ENCODE assay signal across 24 cellular contexts in genomic region chr1:205627956-205628355, GRCh38. TPM values are rescaled to one million over a fixed set of nuclear protein-coding genes. Genes with fewer than 3 reads are reported as not detected.
DNase-seq lines count a peak whose midpoint lies in the region; ATAC-seq, FAIRE-seq and TF ChIP-seq lines count a peak whose summit lies in the region.
"Had no signal": no experiment of that assay in that cellular context is flagged by ENCODE, and none has a peak within 500 bp of the region (broad histone marks: within the 10 kb centered on the region; RNA-seq: fewer than 3 reads in every experiment).

No MANE protein-coding gene starts in this region.

- CTCF ChIA-PET in Calu3 (lab: Charles Lee) = interaction anchor here (0.5 to 1.3 kb wide), 2 partner anchors 9 to 30 kb away, joined by 3 to 4 read pairs; no protein-coding TSS in a partner anchor
- CTCF ChIA-PET in activated CD4-positive, alpha-beta memory T cell treated with anti-CD3 and anti-CD28 coated beads, Interleukin-2, amount 10 ng/mL, durations not matched to agents 7 days and 5 days (lab: Charles Lee) = interaction anchor here (9.7 kb wide), 1 partner anchor 36 kb away, joined by 257 read pairs; no protein-coding TSS in a partner anchor

- H3K27me3 Mint-ChIP-seq in activated T-cell treated with anti-CD3 and anti-CD28 coated beads, Interleukin-2, amount 50 U/mL, for 24 hours = no peaks in the 10 kb centered on the region
- H3K27me3 Mint-ChIP-seq in Calu3 (ENCODE audit: unreplicated experiment) = no peaks in the 10 kb centered on the region
- H3K27me3 Mint-ChIP-seq in activated CD4-positive, alpha-beta memory T cell treated with anti-CD3 and anti-CD28 coated beads, Interleukin-2, amount 10 ng/mL, durations not matched to agents 7 days and 5 days = no peaks in the 10 kb centered on the region
- H3K27me3 Mint-ChIP-seq in naive B cell = no peaks in the 10 kb centered on the region

- peak overlapping the region; percentile 98 for H3K27ac Mint-ChIP-seq in activated T-cell treated with anti-CD3 and anti-CD28 coated beads, Interleukin-2, amount 50 U/mL, for 24 hours
- H3K27ac Mint-ChIP-seq in Calu3 (ENCODE audit: unreplicated experiment) (peak overlapping the region; percentile 97), naive B cell (peak overlapping the region in 4 of 6 donors; percentile 21 to 99 (median 82))
- H3K27ac Mint-ChIP-seq in activated CD4-positive, alpha-beta memory T cell treated with anti-CD3 and anti-CD28 coated beads, Interleukin-2, amount 10 ng/mL, durations not matched to agents 7 days and 5 days = peak overlapping the region; percentile 35

- WGBS in small intestine, 3 donors = 89 to 97% (median 95%) methylated on average over 8 of the region's 8 CpGs

- H3K4me3 ChIP-seq in small intestine (ENCODE audit: low read depth in 1 of 2, low read length in 2 of 2) = no peak overlapping the region
- H3K4me3 ChIP-seq: GM23248, PC-9, right atrium auricular region, thoracic aorta had no signal

- H3K4me3 Mint-ChIP-seq in activated T-cell treated with anti-CD3 and anti-CD28 coated beads, Interleukin-2, amount 50 U/mL, for 24 hours = peak overlapping the region; percentile 82
- H3K4me3 Mint-ChIP-seq in Calu3 (ENCODE audit: low read depth, unreplicated experiment) (no peak overlapping the region), naive B cell (peak overlapping the region in 2 of 8 donors; percentile 53 to 60)
- H3K4me3 Mint-ChIP-seq in activated CD4-positive, alpha-beta memory T cell treated with anti-CD3 and anti-CD28 coated beads, Interleukin-2, amount 10 ng/mL, durations not matched to agents 7 days and 5 days = no peak overlapping the region

- no peaks in the 10 kb centered on the region for H3K9me3 Mint-ChIP-seq in activated T-cell treated with anti-CD3 and anti-CD28 coated beads, Interleukin-2, amount 50 U/mL, for 24 hours
- H3K9me3 Mint-ChIP-seq in Calu3 (ENCODE audit: low read depth, unreplicated experiment) = no peaks in the 10 kb centered on the region
- H3K9me3 Mint-ChIP-seq in activated CD4-positive, alpha-beta memory T cell treated with anti-CD3 and anti-CD28 coated beads, Interleukin-2, amount 10 ng/mL, durations not matched to agents 7 days and 5 days = no peaks in the 10 kb centered on the region
- H3K9me3 Mint-ChIP-seq in naive B cell = no peaks in the 10 kb centered on the region
- H3K9me3 Mint-ChIP-seq: CD14-positive monocyte had no signal

- no peak for DNase-seq in activated T-cell treated with anti-CD3 and anti-CD28 coated beads, Interleukin-2, amount 50 U/mL, for 24 hours
- no peak for DNase-seq in activated T-cell treated with anti-CD3 and anti-CD28 coated beads for 4 hours
- no peak for DNase-seq in Calu3
- no peak for DNase-seq in activated CD4-positive, alpha-beta memory T cell treated with anti-CD3 and anti-CD28 coated beads, Interleukin-2, amount 10 ng/mL, durations not matched to agents 7 days and 5 days
- DNase-seq in naive B cell = no peak
- no peak for DNase-seq in small intestine
- DNase-seq in HTR-8/SVneo (ENCODE audit: insufficient read length, low spot score) = no peak
- DNase-seq: activated gamma-delta T cell; aorta; central memory CD4-positive, alpha-beta T cell; foreskin keratinocyte; GM23248; hippocampal formation; islet precursor cell; MV-4-11; NCI-H1694 treated with DMSO at 0.1 percent for 48 hours; PC-9; SIG-M5 had no signal

- no TSS peak for BruUV-seq in Calu3 (replicated peaks; lab: Mats Ljungman, UMichigan)

- intact Hi-C loops in Calu3 (cut with micrococcal nuclease; ENCODE audit: unreplicated experiment) = loop anchor here (2.0 kb wide), 1 partner anchor 27 kb away; no protein-coding TSS in a partner anchor

- no peak for FAIRE-seq in small intestine (lab: Jason Lieb, UNC)
- no peak for FAIRE-seq in HTR-8/SVneo (lab: Jason Lieb, UNC)
- FAIRE-seq: GM12892 had no signal

- H3K27ac ChIP-seq in small intestine (ENCODE audit: low read depth in 1 of 2, low read length in 1 of 2) = no peak overlapping the region
- H3K27ac ChIP-seq: foreskin keratinocyte, GM23248, HL-60, PC-9, right atrium auricular region, thoracic aorta had no signal

- H3K27me3 ChIP-seq in small intestine (ENCODE audit: control insufficient read depth in 2 of 2, insufficient read depth in 2 of 2, low read length in 2 of 2) = no peaks in the 10 kb centered on the region
- H3K27me3 ChIP-seq: foreskin keratinocyte, right atrium auricular region had no signal

- H3K4me1 ChIP-seq in small intestine (ENCODE audit: control insufficient read depth in 2 of 2, insufficient read depth in 1 of 2, low read depth in 1 of 2, low read length in 1 of 2) = peaks cover 0 to 2% of the 10 kb centered on the region in 2 donors

- POLR2A ChIA-PET in activated CD4-positive, alpha-beta memory T cell treated with anti-CD3 and anti-CD28 coated beads, Interleukin-2, amount 10 ng/mL, durations not matched to agents 7 days and 5 days (lab: Charles Lee) = interaction anchor here (6.1 kb wide), 1 partner anchor 35 kb away, joined by 165 read pairs; no protein-coding TSS in a partner anchor

- H3K4me1 Mint-ChIP-seq in activated T-cell treated with anti-CD3 and anti-CD28 coated beads, Interleukin-2, amount 50 U/mL, for 24 hours (ENCODE audit: low read depth) = peaks cover 72% of the 10 kb centered on the region
- H3K4me1 Mint-ChIP-seq in Calu3 (ENCODE audit: low read depth, unreplicated experiment) (peaks cover 35% of the 10 kb centered on the region), naive B cell (peaks cover 27 to 80% (median 64%) of the 10 kb centered on the region in 3 donors)
- peaks cover 54% of the 10 kb centered on the region for H3K4me1 Mint-ChIP-seq in activated CD4-positive, alpha-beta memory T cell treated with anti-CD3 and anti-CD28 coated beads, Interleukin-2, amount 10 ng/mL, durations not matched to agents 7 days and 5 days

- H3K36me3 Mint-ChIP-seq in activated T-cell treated with anti-CD3 and anti-CD28 coated beads, Interleukin-2, amount 50 U/mL, for 24 hours (ENCODE audit: low read depth) = peaks cover 70% of the 10 kb centered on the region
- peaks cover 70% of the 10 kb centered on the region for H3K36me3 Mint-ChIP-seq in Calu3 (ENCODE audit: insufficient read depth, unreplicated experiment)
- peaks cover 44% of the 10 kb centered on the region for H3K36me3 Mint-ChIP-seq in activated CD4-positive, alpha-beta memory T cell treated with anti-CD3 and anti-CD28 coated beads, Interleukin-2, amount 10 ng/mL, durations not matched to agents 7 days and 5 days (ENCODE audit: low read depth)
- no peaks in the 10 kb centered on the region for H3K36me3 Mint-ChIP-seq in naive B cell

- TF ChIP-seq CTCF in Calu3 (IDR thresholded peaks at IDR 0.05; ENCODE audit: unreplicated experiment) = no peak

- no peaks in the 10 kb centered on the region for H3K9me3 ChIP-seq in small intestine (ENCODE audit: control insufficient read depth, low read depth)
- H3K9me3 ChIP-seq: right atrium auricular region, thoracic aorta had no signal

- ATAC-seq in naive B cell (ENCODE audit: low read depth in 2 of 2) (no peak), HG02678 (IDR thresholded peaks at IDR 0.05; ENCODE audit: unreplicated experiment) (no peak)
- ATAC-seq: foreskin keratinocyte had no signal

- H3K36me3 ChIP-seq in small intestine (ENCODE audit: control insufficient read depth in 2 of 2, insufficient read depth in 2 of 2, low read length in 2 of 2) = peaks cover 0 to 2% of the 10 kb centered on the region in 2 donors
- H3K36me3 ChIP-seq: thoracic aorta had no signal

RNA-seq across cellular contexts. Expression of gene ELK4, which starts 3.9 kb away (rescaled TPM):
- total RNA-seq in Calu3 (2022) = 110 and 122 TPM in 2 replicates
- 10 to 100 TPM; 80.6 to 83.0 TPM for total RNA-seq in activated CD4-positive, alpha-beta memory T cell treated with anti-CD3 and anti-CD28 coated beads, Interleukin-2, amount 10 ng/mL, durations not matched to agents 7 days and 5 days
- 10 to 100 TPM in 1 of 6 donors, 1 to 10 TPM in 5; 4.8 to 10.2 (median 6.0) TPM for polyA plus RNA-seq in naive B cell (ENCODE audit: low read depth in 6 of 6)
- polyA plus RNA-seq in small intestine = 1 to 10 TPM; 2.7 to 6.0 (median 3.0) TPM

RNA-seq across cellular contexts. Expression of gene SLC45A3, which starts 52.4 kb away (rescaled TPM):
- total RNA-seq in Calu3 (2022) = 27.5 and 29.1 TPM in 2 replicates
- under 1 TPM in 1 of 2 experiments, not detected in 1; 0.18 TPM for total RNA-seq in activated CD4-positive, alpha-beta memory T cell treated with anti-CD3 and anti-CD28 coated beads, Interleukin-2, amount 10 ng/mL, durations not matched to agents 7 days and 5 days
- polyA plus RNA-seq in naive B cell (ENCODE audit: low read depth in 6 of 6) = 1 to 10 TPM in 5 of 6 donors, under 1 TPM in 1; 0.96 to 5.4 (median 4.0) TPM
- 1 to 10 TPM; 1.1 to 8.5 (median 1.3) TPM for polyA plus RNA-seq in small intestine

Comparison
In these comparisons a context has a peak if more than half of its experiments do, and no peak if none do; other contexts are left out.
1. H3K27ac Mint-ChIP-seq: peak in every context shown above with its lines; median percentile 98 in activated T-cell treated with anti-CD3 and anti-CD28 coated beads, Interleukin-2, amount 50 U/mL, for 24 hours; 97 in Calu3; 82 in naive B cell; 35 in activated CD4-positive, alpha-beta memory T cell treated with anti-CD3 and anti-CD28 coated beads, Interleukin-2, amount 10 ng/mL, durations not matched to agents 7 days and 5 days.
2. RNA of gene SLC45A3, which starts 52.4 kb away (total RNA-seq): 27.5 to 29.1 TPM in Calu3; 0.18 TPM in activated CD4-positive, alpha-beta memory T cell treated with anti-CD3 and anti-CD28 coated beads, Interleukin-2, amount 10 ng/mL, durations not matched to agents 7 days and 5 days; every median in the first group is over 10 times any median in the second.